1 cellular context compared by ENCODE assay signal in genomic region chr4:8905236-8905772, GRCh38.
TF ChIP-seq lines count a peak whose summit lies in the region.

No MANE protein-coding gene starts in this region.

TF ChIP-seq in SK-N-SH, 30 proteins besides CTCF, POLR2A, EP300 and RAD21:
- TF ChIP-seq RXRA (IDR thresholded peaks at IDR 0.05; ENCODE audit: borderline replicate concordance, low read depth) (no peak), JUND (IDR thresholded peaks at IDR 0.05) (no peak), MEF2A (IDR thresholded peaks at IDR 0.05; ENCODE audit: borderline replicate concordance, low read depth) (no peak), TCF12 (IDR thresholded peaks at IDR 0.05) (no peak), SMC3 (IDR thresholded peaks at IDR 0.05; ENCODE audit: low read depth, low read length) (no peak), PBX3 (IDR thresholded peaks at IDR 0.05) (no peak), MXI1 (IDR thresholded peaks at IDR 0.05; ENCODE audit: low read depth, low read length) (no peak), IRF3 (IDR thresholded peaks at IDR 0.05; ENCODE audit: low read depth, low read length) (no peak), GATA2 (CRISPR knock-in tag; IDR thresholded peaks at IDR 0.05) (no peak), RCOR1 (IDR thresholded peaks at IDR 0.05; ENCODE audit: low read length) (no peak), TEAD4 (IDR thresholded peaks at IDR 0.05; ENCODE audit: borderline replicate concordance, insufficient read depth) (no peak), SIN3A (IDR thresholded peaks at IDR 0.05; ENCODE audit: borderline replicate concordance, low read depth, low read length) (no peak), CHD2 (IDR thresholded peaks at IDR 0.05; ENCODE audit: low read length, partially characterized antibody) (no peak), MAX (IDR thresholded peaks at IDR 0.05; ENCODE audit: low read depth) (no peak), FOXM1 (IDR thresholded peaks at IDR 0.05; ENCODE audit: low read depth) (no peak), USF1 (IDR thresholded peaks at IDR 0.05; ENCODE audit: borderline replicate concordance, low read depth) (no peak)
